Comparison of ENCODE assay signal across 1 cellular context in the genomic region with DNA sequence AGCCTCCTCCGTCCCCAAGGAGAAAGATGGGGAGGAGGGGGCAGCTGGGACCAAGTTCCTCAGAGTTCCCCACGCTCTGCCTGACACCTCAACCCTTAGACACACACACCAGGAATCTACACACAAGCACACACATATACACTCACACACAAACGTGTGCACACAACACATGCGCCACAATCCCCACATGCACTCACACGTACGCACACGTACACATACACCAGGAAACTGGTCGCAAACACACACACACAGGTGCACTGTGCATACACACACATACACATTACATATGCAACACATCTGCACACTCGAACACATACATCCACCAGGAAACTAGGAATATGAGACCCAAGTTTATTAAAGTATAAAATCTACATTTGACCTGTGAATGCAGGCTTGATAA.
TF ChIP-seq lines count a peak whose summit lies in the region.

No MANE protein-coding gene starts in this region.

TF ChIP-seq in IMR-90, 13 proteins besides CTCF, POLR2A, EP300 and RAD21:
- TF ChIP-seq FOS (IDR thresholded peaks at IDR 0.05; ENCODE audit: low read depth, low read length): no peak
- TF ChIP-seq ELK1 (IDR thresholded peaks at IDR 0.05; ENCODE audit: borderline replicate concordance, low read depth, low read length): no peak
- no peak for TF ChIP-seq BHLHE40 (IDR thresholded peaks at IDR 0.05; ENCODE audit: low read depth, low read length)
- no peak for TF ChIP-seq CHD1 (IDR thresholded peaks at IDR 0.05; ENCODE audit: low read depth, low read length)
- no peak for TF ChIP-seq CEBPB (IDR thresholded peaks at IDR 0.05; ENCODE audit: low read depth, low read length)
- TF ChIP-seq MAZ (IDR thresholded peaks at IDR 0.05; ENCODE audit: borderline replicate concordance, low read depth, low read length): no peak
- TF ChIP-seq SMC3 (IDR thresholded peaks at IDR 0.05; ENCODE audit: low read depth, low read length): no peak
- TF ChIP-seq RCOR1 (IDR thresholded peaks at IDR 0.05; ENCODE audit: insufficient replicate concordance, low read length): no peak
- TF ChIP-seq RFX5 (IDR thresholded peaks at IDR 0.05; ENCODE audit: low read depth, low read length): no peak
- TF ChIP-seq, protein P1, sequence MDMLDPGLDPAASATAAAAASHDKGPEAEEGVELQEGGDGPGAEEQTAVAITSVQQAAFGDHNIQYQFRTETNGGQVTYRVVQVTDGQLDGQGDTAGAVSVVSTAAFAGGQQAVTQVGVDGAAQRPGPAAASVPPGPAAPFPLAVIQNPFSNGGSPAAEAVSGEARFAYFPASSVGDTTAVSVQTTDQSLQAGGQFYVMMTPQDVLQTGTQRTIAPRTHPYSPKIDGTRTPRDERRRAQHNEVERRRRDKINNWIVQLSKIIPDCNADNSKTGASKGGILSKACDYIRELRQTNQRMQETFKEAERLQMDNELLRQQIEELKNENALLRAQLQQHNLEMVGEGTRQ (IDR thresholded peaks at IDR 0.05; ENCODE audit: low read depth, low read length): no peak
- TF ChIP-seq MAFK (IDR thresholded peaks at IDR 0.05; ENCODE audit: low read depth, low read length): no peak
- TF ChIP-seq MXI1 (IDR thresholded peaks at IDR 0.05; ENCODE audit: borderline replicate concordance, low read depth, low read length): no peak
- TF ChIP-seq NFE2L2 (IDR thresholded peaks at IDR 0.05; ENCODE audit: low read depth, low read length): no peak
